13 cellular contexts compared by ENCODE assay signal in the genomic region with DNA sequence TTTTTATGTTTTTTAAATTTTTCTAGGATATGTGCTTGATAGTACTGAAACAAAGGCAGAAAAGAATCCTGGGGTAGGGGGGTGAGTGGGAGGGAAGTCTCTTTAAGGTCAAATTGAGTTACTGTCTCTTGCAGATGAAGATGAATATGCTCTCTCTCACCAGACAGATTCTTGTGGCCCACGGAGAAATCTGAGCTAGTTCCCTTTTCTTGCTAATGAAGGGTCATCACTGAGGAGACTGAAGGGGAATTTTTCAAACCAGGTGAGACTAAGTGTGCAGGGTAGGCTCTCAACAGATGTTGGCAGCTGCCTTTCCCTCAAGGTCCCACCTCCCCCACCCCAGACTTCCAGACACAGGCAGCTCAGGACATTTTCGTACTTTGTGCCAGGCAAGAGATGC. TPM values are rescaled to one million over a fixed set of nuclear protein-coding genes. Genes with fewer than 3 reads are reported as not detected.
DNase-seq lines count a peak whose midpoint lies in the region; ATAC-seq and TF ChIP-seq lines count a peak whose summit lies in the region.
"Had no signal": no experiment of that assay in that cellular context is flagged by ENCODE, and none has a peak within 500 bp of the region (broad histone marks: within the 10 kb centered on the region; RNA-seq: fewer than 3 reads in every experiment).

No MANE protein-coding gene starts in this region.

- ATAC-seq in GM18868 (IDR thresholded peaks at IDR 0.05; ENCODE audit: unreplicated experiment) = peak; percentile 92
- peak; percentile 79 for ATAC-seq in HG02885 (IDR thresholded peaks at IDR 0.05; ENCODE audit: poor library complexity, unreplicated experiment)
- peak; percentile 71 for ATAC-seq in activated B cell treated with CpG ODN at 0.5 μM for 24 hours (ENCODE audit: low read depth)
- ATAC-seq in GM19452 (IDR thresholded peaks at IDR 0.05; ENCODE audit: unreplicated experiment) = no peak
- ATAC-seq: natural killer cell had no signal

- H3K36me3 Mint-ChIP-seq in activated B cell treated with CpG ODN at 0.5 μM for 24 hours (ENCODE audit: low read depth) = no peaks in the 10 kb centered on the region
- H3K36me3 Mint-ChIP-seq: natural killer cell had no signal

- intact Hi-C loops in activated B cell treated with CpG ODN at 0.5 μM for 24 hours (cut with micrococcal nuclease) (no loop called here), posterior cingulate gyrus (cut with DNase I) (no loop called here)

- H3K4me3 Mint-ChIP-seq in activated B cell treated with CpG ODN at 0.5 μM for 24 hours = peak overlapping the region; percentile 38
- H3K4me3 Mint-ChIP-seq: endodermal cell, natural killer cell had no signal

- no peak for TF ChIP-seq CTCF in activated B cell treated with CpG ODN at 0.5 μM for 24 hours (IDR thresholded peaks at IDR 0.05)

- H3K27ac Mint-ChIP-seq in activated B cell treated with CpG ODN at 0.5 μM for 24 hours = peak overlapping the region; percentile 53
- H3K27ac Mint-ChIP-seq: endodermal cell, natural killer cell had no signal

- POLR2A ChIA-PET in activated B cell treated with CpG ODN at 0.5 μM for 24 hours (lab: Charles Lee) = interaction anchor here (0.6 to 2.0 kb wide), 13 partner anchors 9 to 68 kb away, joined by 3 to 9 read pairs (median 4); partner anchors contain the start of gene TMSB4X

- peaks cover 45% of the 10 kb centered on the region for H3K4me1 Mint-ChIP-seq in activated B cell treated with CpG ODN at 0.5 μM for 24 hours

- no peaks in the 10 kb centered on the region for H3K9me3 Mint-ChIP-seq in activated B cell treated with CpG ODN at 0.5 μM for 24 hours
- H3K9me3 Mint-ChIP-seq: CD8-positive, alpha-beta memory T cell; natural killer cell had no signal

- CTCF ChIA-PET in activated B cell treated with CpG ODN at 0.5 μM for 24 hours (lab: Charles Lee) = interaction anchor here (0.6 to 0.9 kb wide), 2 partner anchors 76 to 465 kb away, joined by 3 read pairs; no protein-coding TSS in a partner anchor

- DNase-seq in CD1c-positive myeloid dendritic cell (ENCODE audit: extremely low spot score) (peak; percentile 29), activated B cell treated with CpG ODN at 0.5 μM for 24 hours (no peak), posterior cingulate gyrus (no peak), GOT3 (lab: John Stamatoyannopoulos, UW) (no peak), NCI-H446 treated with DMSO at 0.1 percent for 48 hours (lab: John Stamatoyannopoulos, UW) (no peak)
- DNase-seq: activated naive CD4-positive, alpha-beta T cell; CD8-positive, alpha-beta memory T cell; endodermal cell; MV-4-11; natural killer cell had no signal

- no peaks in the 10 kb centered on the region for H3K27me3 Mint-ChIP-seq in activated B cell treated with CpG ODN at 0.5 μM for 24 hours

RNA-seq across cellular contexts. Expression of gene FAM9C, which starts 21.5 kb away (rescaled TPM):
- not detected in 2 replicates for total RNA-seq in activated B cell treated with CpG ODN at 0.5 μM for 24 hours
- total RNA-seq: CD8-positive, alpha-beta memory T cell; endodermal cell; natural killer cell had no signal

RNA-seq across cellular contexts. Expression of gene TMSB4X, which starts 48.0 kb away (rescaled TPM):
- 5,922 and 6,273 TPM in 2 replicates for total RNA-seq in activated B cell treated with CpG ODN at 0.5 μM for 24 hours
